ENCODE assay signal across 8 cellular contexts in the genomic region with DNA sequence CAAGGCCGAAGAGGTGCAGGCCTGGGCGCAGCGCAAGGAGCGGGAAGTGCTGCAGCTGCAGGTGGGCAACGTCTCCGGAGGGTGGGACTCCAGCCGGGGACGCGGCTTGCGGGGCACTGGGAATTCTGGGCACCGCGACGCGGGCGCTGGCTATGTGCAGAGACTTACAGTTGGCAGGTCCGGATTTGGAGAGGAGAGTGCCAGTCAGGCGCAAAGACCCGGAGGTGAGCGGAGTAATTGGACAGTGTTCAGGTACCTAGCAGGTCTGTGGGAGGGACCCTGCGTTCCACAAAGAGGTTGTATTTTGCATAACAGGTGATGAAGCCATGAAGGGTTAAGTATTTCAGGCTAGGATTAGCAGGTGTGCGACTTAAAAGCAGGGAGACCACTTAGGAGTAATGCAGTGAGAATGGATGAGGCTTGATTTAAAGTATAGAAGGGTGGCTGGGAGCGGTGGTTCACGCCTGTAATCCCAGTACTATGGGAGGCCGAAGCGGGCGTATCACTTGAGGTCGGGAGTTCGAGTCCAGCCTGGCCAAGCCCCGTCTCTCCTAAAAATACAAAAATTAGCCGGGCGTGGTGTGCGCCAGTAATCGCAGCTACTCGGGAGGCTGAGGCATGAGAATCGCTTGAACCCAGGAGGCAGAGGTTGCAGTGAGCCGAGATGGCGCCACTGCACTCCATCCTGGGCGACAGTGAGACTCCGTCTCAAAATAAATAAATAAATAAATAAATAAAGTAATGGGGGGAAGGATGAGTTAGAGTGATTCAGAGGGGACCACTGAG. TPM values are rescaled to one million over a fixed set of nuclear protein-coding genes. Genes with fewer than 3 reads are reported as not detected.
DNase-seq lines count a peak whose midpoint lies in the region; ATAC-seq and TF ChIP-seq lines count a peak whose summit lies in the region.

No MANE protein-coding gene starts in this region.

- H3K4me3 ChIP-seq in hepatocyte (peak overlapping the region; percentile 98), skeletal muscle tissue (ENCODE audit: low read length in 3 of 3) (peak overlapping the region; percentile 83 to 90 (median 89))

- no peaks in the 10 kb centered on the region for H3K9me3 Mint-ChIP-seq in activated T-helper 1 cell treated with anti-CD3 and anti-CD28 coated beads, Interleukin-12 subunit alpha, Interleukin-12 subunit beta, Interleukin-2, Interleukin-4 antibody, amounts not matched to agents 30 ng/mL and 10 ng/mL and 1 ng/mL, durations not matched to agents 14 hours and 24 hours and 36 hours

- peak overlapping the region; percentile 88 for H3K4me2 ChIP-seq in hepatocyte

- peak overlapping the region; percentile 93 for H2AFZ ChIP-seq in hepatocyte

- H3K4me1 Mint-ChIP-seq in activated T-helper 1 cell treated with anti-CD3 and anti-CD28 coated beads, Interleukin-12 subunit alpha, Interleukin-12 subunit beta, Interleukin-2, Interleukin-4 antibody, amounts not matched to agents 30 ng/mL and 10 ng/mL and 1 ng/mL, durations not matched to agents 14 hours and 24 hours and 36 hours (ENCODE audit: low read depth) = peaks cover 11% of the 10 kb centered on the region

- H3K9ac ChIP-seq in skeletal muscle tissue (ENCODE audit: low read depth in 1 of 3, low read length in 3 of 3) = peak overlapping the region; percentile 70 to 86 (median 83)

- 39% methylated on average over 36 of the region's 39 CpGs for WGBS in hepatocyte (ENCODE audit: low lambda C conversion rate, missing lambda C conversion rate)

- intact Hi-C loops in activated T-helper 1 cell treated with anti-CD3 and anti-CD28 coated beads, Interleukin-12 subunit alpha, Interleukin-12 subunit beta, Interleukin-2, Interleukin-4 antibody, amounts not matched to agents 30 ng/mL and 10 ng/mL and 1 ng/mL, durations not matched to agents 14 hours and 24 hours and 36 hours (cut with micrococcal nuclease) = loop anchor here (1.0 kb wide), 1 partner anchor 395 kb away; the partner anchor contains the start of gene NOP56

- H3K27me3 Mint-ChIP-seq in activated T-helper 1 cell treated with anti-CD3 and anti-CD28 coated beads, Interleukin-12 subunit alpha, Interleukin-12 subunit beta, Interleukin-2, Interleukin-4 antibody, amounts not matched to agents 30 ng/mL and 10 ng/mL and 1 ng/mL, durations not matched to agents 14 hours and 24 hours and 36 hours (ENCODE audit: insufficient read depth) = no peaks in the 10 kb centered on the region

- peak overlapping the region; percentile 95 for H3K4me3 Mint-ChIP-seq in activated T-helper 1 cell treated with anti-CD3 and anti-CD28 coated beads, Interleukin-12 subunit alpha, Interleukin-12 subunit beta, Interleukin-2, Interleukin-4 antibody, amounts not matched to agents 30 ng/mL and 10 ng/mL and 1 ng/mL, durations not matched to agents 14 hours and 24 hours and 36 hours

- no peak for TF ChIP-seq CTCF in hepatocyte (IDR thresholded peaks at IDR 0.05; ENCODE audit: poor library complexity)

- H4K20me1 ChIP-seq in hepatocyte (ENCODE audit: insufficient read depth, poor library complexity, severe bottlenecking) = no peaks in the 10 kb centered on the region

- H3K36me3 Mint-ChIP-seq in activated T-helper 1 cell treated with anti-CD3 and anti-CD28 coated beads, Interleukin-12 subunit alpha, Interleukin-12 subunit beta, Interleukin-2, Interleukin-4 antibody, amounts not matched to agents 30 ng/mL and 10 ng/mL and 1 ng/mL, durations not matched to agents 14 hours and 24 hours and 36 hours (ENCODE audit: low read depth) = peaks cover 31% of the 10 kb centered on the region

- peaks cover 17% of the 10 kb centered on the region for H3K4me1 ChIP-seq in hepatocyte (ENCODE audit: insufficient read depth)
- H3K4me1 ChIP-seq in skeletal muscle tissue (ENCODE audit: control insufficient read depth in 3 of 3, insufficient read depth in 3 of 3, low read length in 3 of 3) = peaks cover 14 to 36% (median 21%) of the 10 kb centered on the region in 3 donors

- H3K27ac Mint-ChIP-seq in activated T-helper 1 cell treated with anti-CD3 and anti-CD28 coated beads, Interleukin-12 subunit alpha, Interleukin-12 subunit beta, Interleukin-2, Interleukin-4 antibody, amounts not matched to agents 30 ng/mL and 10 ng/mL and 1 ng/mL, durations not matched to agents 14 hours and 24 hours and 36 hours = peak overlapping the region; percentile 78

- no peaks in the 10 kb centered on the region for H3K27me3 ChIP-seq in hepatocyte
- H3K27me3 ChIP-seq in skeletal muscle tissue (ENCODE audit: control insufficient read depth in 3 of 3, insufficient read depth in 3 of 3, low read length in 3 of 3) = no peaks in the 10 kb centered on the region

- no peak for ATAC-seq in HG02852 (IDR thresholded peaks at IDR 0.05; ENCODE audit: unreplicated experiment)

- peaks cover 18% of the 10 kb centered on the region for H3K79me2 ChIP-seq in hepatocyte

- DNase-seq in DMS 273 (lab: John Stamatoyannopoulos, UW; ENCODE audit: unreplicated experiment) = peak; percentile 64
- DNase-seq in DMS 273 treated with DMSO at 0.1 percent for 48 hours (lab: John Stamatoyannopoulos, UW) = no peak
- DNase-seq in NCI-H1436 (lab: John Stamatoyannopoulos, UW) = peak; percentile 76
- no peak for DNase-seq in activated T-helper 1 cell treated with anti-CD3 and anti-CD28 coated beads, Interleukin-12 subunit alpha, Interleukin-12 subunit beta, Interleukin-2, Interleukin-4 antibody, amounts not matched to agents 30 ng/mL and 10 ng/mL and 1 ng/mL, durations not matched to agents 14 hours and 24 hours and 36 hours (ENCODE audit: low spot score)
- DNase-seq in hepatocyte (ENCODE audit: low spot score) = no peak
- no peak for DNase-seq in SW 1271 (lab: John Stamatoyannopoulos, UW)

- H3K9me3 ChIP-seq in hepatocyte (ENCODE audit: low read depth) = no peaks in the 10 kb centered on the region
- no peaks in the 10 kb centered on the region for H3K9me3 ChIP-seq in skeletal muscle tissue (ENCODE audit: control insufficient read depth in 3 of 3, low read length in 3 of 3)

- H3K36me3 ChIP-seq in hepatocyte (replicated peaks; ENCODE audit: insufficient read depth, low read depth) (no peaks in the 10 kb centered on the region), skeletal muscle tissue (ENCODE audit: control insufficient read depth in 3 of 3, insufficient read depth in 3 of 3, low read length in 3 of 3) (peaks cover 23 to 28% (median 27%) of the 10 kb centered on the region in 3 donors)

- no peaks in the 10 kb centered on the region for H3K9me2 ChIP-seq in hepatocyte (replicated peaks; ENCODE audit: insufficient read depth)

- H3K27ac ChIP-seq in hepatocyte = peak overlapping the region; percentile 98
- no peak overlapping the region for H3K27ac ChIP-seq in skeletal muscle tissue (ENCODE audit: low read depth, low read length)

RNA-seq across cellular contexts. Expression of gene MRPS26, which starts 1.0 kb away (rescaled TPM):
- total RNA-seq in activated T-helper 1 cell treated with anti-CD3 and anti-CD28 coated beads, Interleukin-12 subunit alpha, Interleukin-12 subunit beta, Interleukin-2, Interleukin-4 antibody, amounts not matched to agents 30 ng/mL and 10 ng/mL and 1 ng/mL, durations not matched to agents 14 hours and 24 hours and 36 hours = 106 and 114 TPM in 2 replicates
- total RNA-seq in hepatocyte = 84.4 and 89.2 TPM in 2 replicates
- polyA plus RNA-seq in hepatocyte = 150 and 174 TPM in 2 replicates
- total RNA-seq in skeletal muscle tissue = 25.6 TPM

RNA-seq across cellular contexts. Expression of gene GNRH2, which starts 3.4 kb away (rescaled TPM):
- total RNA-seq in activated T-helper 1 cell treated with anti-CD3 and anti-CD28 coated beads, Interleukin-12 subunit alpha, Interleukin-12 subunit beta, Interleukin-2, Interleukin-4 antibody, amounts not matched to agents 30 ng/mL and 10 ng/mL and 1 ng/mL, durations not matched to agents 14 hours and 24 hours and 36 hours = 2.1 and 2.3 TPM in 2 replicates
- total RNA-seq in hepatocyte (27.0 and 33.8 TPM in 2 replicates), skeletal muscle tissue (not detected)
- 93.8 and 131 TPM in 2 replicates for polyA plus RNA-seq in hepatocyte

RNA-seq across cellular contexts. Expression of gene OXT, which starts 24.6 kb away (rescaled TPM):
- total RNA-seq in activated T-helper 1 cell treated with anti-CD3 and anti-CD28 coated beads, Interleukin-12 subunit alpha, Interleukin-12 subunit beta, Interleukin-2, Interleukin-4 antibody, amounts not matched to agents 30 ng/mL and 10 ng/mL and 1 ng/mL, durations not matched to agents 14 hours and 24 hours and 36 hours = not detected in 2 replicates
- 0.92 TPM in 1 of 2 replicates, not detected in the other for total RNA-seq in hepatocyte
- 3.4 and 4.3 TPM in 2 replicates for polyA plus RNA-seq in hepatocyte
- total RNA-seq in skeletal muscle tissue = not detected

RNA-seq across cellular contexts. Expression of gene AVP, which starts 37.7 kb away (rescaled TPM):
- total RNA-seq in activated T-helper 1 cell treated with anti-CD3 and anti-CD28 coated beads, Interleukin-12 subunit alpha, Interleukin-12 subunit beta, Interleukin-2, Interleukin-4 antibody, amounts not matched to agents 30 ng/mL and 10 ng/mL and 1 ng/mL, durations not matched to agents 14 hours and 24 hours and 36 hours = not detected in 2 replicates
- total RNA-seq in hepatocyte (0.67 TPM in 1 of 2 replicates, not detected in the other), skeletal muscle tissue (not detected)
- 1.2 and 1.3 TPM in 2 replicates for polyA plus RNA-seq in hepatocyte

Comparison
In these comparisons a context has a peak if more than half of its experiments do, and no peak if none do; other contexts are left out.
1. DNase-seq: peak in DMS 273 (single experiment) and NCI-H1436 (single experiment); none in DMS 273 treated with DMSO at 0.1 percent for 48 hours (single experiment), activated T-helper 1 cell treated with anti-CD3 and anti-CD28 coated beads, Interleukin-12 subunit alpha, Interleukin-12 subunit beta, Interleukin-2, Interleukin-4 antibody, amounts not matched to agents 30 ng/mL and 10 ng/mL and 1 ng/mL, durations not matched to agents 14 hours and 24 hours and 36 hours (single experiment), hepatocyte (single experiment) and SW 1271 (0 of 2).